1 cellular context compared by ENCODE assay signal in genomic region chr5:16712600-16712999, GRCh38.
TF ChIP-seq lines count a peak whose summit lies in the region.

No MANE protein-coding gene starts in this region.

TF ChIP-seq in neural cell, 6 proteins besides CTCF, POLR2A, EP300 and RAD21 (continued from another document):
- TF ChIP-seq REST (IDR thresholded peaks at IDR 0.05; ENCODE audit: borderline replicate concordance) = no peak
- TF ChIP-seq SMC3 (conservative IDR thresholded peaks at IDR 0.05; ENCODE audit: poor library complexity) = no peak
- no peak for TF ChIP-seq EZH2 (IDR thresholded peaks at IDR 0.05; ENCODE audit: borderline replicate concordance, insufficient read depth, low read length, poor library complexity, severe bottlenecking)
